Comparison of ENCODE assay signal across 2 cellular contexts in genomic region chr16:8685617-8686016, GRCh38.
TF ChIP-seq lines count a peak whose summit lies in the region.

No MANE protein-coding gene starts in this region.

TF ChIP-seq in GM23338, 12 proteins besides CTCF, POLR2A, EP300 and RAD21:
- TF ChIP-seq EZH2 (IDR thresholded peaks at IDR 0.05; ENCODE audit: low read depth, unreplicated experiment) (no peak), ZNF114 (CRISPR knock-in tag; IDR thresholded peaks at IDR 0.05) (no peak), JUNB (IDR thresholded peaks at IDR 0.05; ENCODE audit: unreplicated experiment) (no peak), CREB1 (CRISPR knock-in tag; IDR thresholded peaks at IDR 0.05; ENCODE audit: low read depth) (no peak), NANOG (IDR thresholded peaks at IDR 0.05; ENCODE audit: borderline replicate concordance) (no peak), ZNF331 (CRISPR knock-in tag; IDR thresholded peaks at IDR 0.05; ENCODE audit: low read depth) (no peak), ZNF462 (CRISPR knock-in tag; IDR thresholded peaks at IDR 0.05) (no peak), EZH2phosphoT487 (IDR thresholded peaks at IDR 0.05; ENCODE audit: unreplicated experiment) (no peak), STAT1 (IDR thresholded peaks at IDR 0.05; ENCODE audit: unreplicated experiment) (no peak)
- TF ChIP-seq, protein P1, sequence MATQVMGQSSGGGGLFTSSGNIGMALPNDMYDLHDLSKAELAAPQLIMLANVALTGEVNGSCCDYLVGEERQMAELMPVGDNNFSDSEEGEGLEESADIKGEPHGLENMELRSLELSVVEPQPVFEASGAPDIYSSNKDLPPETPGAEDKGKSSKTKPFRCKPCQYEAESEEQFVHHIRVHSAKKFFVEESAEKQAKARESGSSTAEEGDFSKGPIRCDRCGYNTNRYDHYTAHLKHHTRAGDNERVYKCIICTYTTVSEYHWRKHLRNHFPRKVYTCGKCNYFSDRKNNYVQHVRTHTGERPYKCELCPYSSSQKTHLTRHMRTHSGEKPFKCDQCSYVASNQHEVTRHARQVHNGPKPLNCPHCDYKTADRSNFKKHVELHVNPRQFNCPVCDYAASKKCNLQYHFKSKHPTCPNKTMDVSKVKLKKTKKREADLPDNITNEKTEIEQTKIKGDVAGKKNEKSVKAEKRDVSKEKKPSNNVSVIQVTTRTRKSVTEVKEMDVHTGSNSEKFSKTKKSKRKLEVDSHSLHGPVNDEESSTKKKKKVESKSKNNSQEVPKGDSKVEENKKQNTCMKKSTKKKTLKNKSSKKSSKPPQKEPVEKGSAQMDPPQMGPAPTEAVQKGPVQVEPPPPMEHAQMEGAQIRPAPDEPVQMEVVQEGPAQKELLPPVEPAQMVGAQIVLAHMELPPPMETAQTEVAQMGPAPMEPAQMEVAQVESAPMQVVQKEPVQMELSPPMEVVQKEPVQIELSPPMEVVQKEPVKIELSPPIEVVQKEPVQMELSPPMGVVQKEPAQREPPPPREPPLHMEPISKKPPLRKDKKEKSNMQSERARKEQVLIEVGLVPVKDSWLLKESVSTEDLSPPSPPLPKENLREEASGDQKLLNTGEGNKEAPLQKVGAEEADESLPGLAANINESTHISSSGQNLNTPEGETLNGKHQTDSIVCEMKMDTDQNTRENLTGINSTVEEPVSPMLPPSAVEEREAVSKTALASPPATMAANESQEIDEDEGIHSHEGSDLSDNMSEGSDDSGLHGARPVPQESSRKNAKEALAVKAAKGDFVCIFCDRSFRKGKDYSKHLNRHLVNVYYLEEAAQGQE (IDR thresholded peaks at IDR 0.05; ENCODE audit: unreplicated experiment) = no peak

TF ChIP-seq in neural cell, 6 proteins besides CTCF, POLR2A, EP300 and RAD21:
- TF ChIP-seq POLR2AphosphoS5 (IDR thresholded peaks at IDR 0.05) = no peak
- no peak for TF ChIP-seq EZH2 (IDR thresholded peaks at IDR 0.05; ENCODE audit: borderline replicate concordance, insufficient read depth, low read length, poor library complexity, severe bottlenecking)
- TF ChIP-seq MXI1 (conservative IDR thresholded peaks at IDR 0.05; ENCODE audit: poor library complexity, severe bottlenecking) = no peak
- no peak for TF ChIP-seq SMC3 (conservative IDR thresholded peaks at IDR 0.05; ENCODE audit: poor library complexity)
- TF ChIP-seq, protein P1 (IDR thresholded peaks at IDR 0.05; ENCODE audit: borderline replicate concordance) = no peak
- TF ChIP-seq TAF1 (IDR thresholded peaks at IDR 0.05; ENCODE audit: low read depth) = no peak
